8 cellular contexts compared by ENCODE assay signal in the genomic region with DNA sequence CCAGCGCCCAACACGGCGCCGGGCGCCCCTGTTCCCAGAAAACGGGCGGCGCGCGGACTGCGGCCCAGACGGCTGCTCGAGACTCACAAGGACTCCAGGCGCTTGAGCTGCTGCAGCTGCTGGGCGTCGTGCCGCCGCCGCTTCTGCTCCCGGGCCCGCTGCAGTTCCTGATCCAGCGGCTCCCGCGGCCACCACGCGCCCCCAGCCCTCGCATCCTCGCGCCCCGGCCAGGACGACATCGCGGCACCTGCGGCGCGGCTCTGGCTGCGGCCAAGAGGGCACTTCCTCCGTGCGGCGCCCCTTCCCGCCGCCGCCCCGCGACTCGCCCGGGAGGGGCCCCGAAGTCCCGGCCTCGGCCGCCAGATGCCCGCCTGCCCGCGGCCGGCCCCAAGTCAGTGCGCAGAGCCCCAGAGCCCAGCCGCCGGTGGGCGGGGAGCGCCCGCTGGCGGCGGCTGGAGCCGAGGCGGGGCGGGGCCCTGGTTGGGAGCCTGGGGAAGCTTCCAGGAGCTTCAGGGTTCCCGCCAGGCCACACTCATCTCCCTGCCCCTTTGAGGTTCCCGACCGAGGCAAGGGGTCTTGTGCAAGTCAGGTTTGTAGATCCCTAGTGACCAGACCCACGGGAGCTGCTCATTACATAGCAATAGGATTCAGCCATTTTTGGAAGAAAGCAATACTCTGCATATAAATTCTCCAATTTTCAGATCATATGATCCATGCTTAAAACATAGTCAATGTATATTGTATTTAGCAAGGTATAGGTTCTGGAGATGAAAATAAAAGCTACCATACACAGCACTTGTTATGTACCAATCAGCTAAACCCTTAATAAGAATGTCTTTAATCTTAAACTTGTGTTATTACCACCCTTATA. TPM values are rescaled to one million over a fixed set of nuclear protein-coding genes. Genes with fewer than 3 reads are reported as not detected.
DNase-seq lines count a peak whose midpoint lies in the region; ATAC-seq, FAIRE-seq and TF ChIP-seq lines count a peak whose summit lies in the region.

No MANE protein-coding gene starts in this region.

- H3K4me3 Mint-ChIP-seq in T-helper 2 cell treated with Interferon-gamma antibody and Interleukin-4, amounts not matched to agents 5 μg/mL and 100 μg/mL, for 36 hours, result peak overlapping the region; percentile 67

- peaks cover 13% of the 10 kb centered on the region for H3K9me3 Mint-ChIP-seq in T-helper 2 cell treated with Interferon-gamma antibody and Interleukin-4, amounts not matched to agents 5 μg/mL and 100 μg/mL, for 36 hours

- peak; percentile 14 for FAIRE-seq in GM12892 (lab: Jason Lieb, UNC)

- peaks cover 37% of the 10 kb centered on the region for H3K79me2 ChIP-seq in hepatocyte

- peak overlapping the region; percentile 96 for H2AFZ ChIP-seq in hepatocyte

- DNase-seq in GM12892 (ENCODE audit: insufficient read length) (peak; percentile 75), NCI-H1092 treated with DMSO at 0.1 percent for 48 hours (lab: John Stamatoyannopoulos, UW) (peak; percentile 87), astrocyte of the cerebellum (ENCODE audit: low read depth) (no peak), hepatocyte (ENCODE audit: low spot score) (peak; percentile 94), retina (peak; percentile 90)
- DNase-seq in T-helper 2 cell treated with Interferon-gamma antibody and Interleukin-4, amounts not matched to agents 5 μg/mL and 100 μg/mL, for 36 hours (ENCODE audit: low spot score), result peak; percentile 74

- in situ Hi-C loops in astrocyte of the cerebellum (cut with HindIII; ENCODE audit: low sequenced_read_pairs), result loop anchor here (5.0 to 25.0 kb wide), 2 partner anchors 99 to 131 kb away; no protein-coding TSS in a partner anchor

- no peak overlapping the region for H3K27ac Mint-ChIP-seq in T-helper 2 cell treated with Interferon-gamma antibody and Interleukin-4, amounts not matched to agents 5 μg/mL and 100 μg/mL, for 36 hours

- no peaks in the 10 kb centered on the region for H3K27me3 ChIP-seq in hepatocyte

- peaks cover 9% of the 10 kb centered on the region for H3K27me3 Mint-ChIP-seq in T-helper 2 cell treated with Interferon-gamma antibody and Interleukin-4, amounts not matched to agents 5 μg/mL and 100 μg/mL, for 36 hours (ENCODE audit: low read depth)

- peaks cover 18% of the 10 kb centered on the region for H3K4me1 Mint-ChIP-seq in T-helper 2 cell treated with Interferon-gamma antibody and Interleukin-4, amounts not matched to agents 5 μg/mL and 100 μg/mL, for 36 hours (ENCODE audit: low read depth)

- no peaks in the 10 kb centered on the region for H3K36me3 ChIP-seq in hepatocyte (replicated peaks; ENCODE audit: insufficient read depth, low read depth)

- H3K9me3 ChIP-seq in hepatocyte (ENCODE audit: low read depth), result no peaks in the 10 kb centered on the region

- peak overlapping the region; percentile 86 for H3K4me2 ChIP-seq in hepatocyte

- H3K4me1 ChIP-seq in hepatocyte (ENCODE audit: insufficient read depth), result peaks cover 12% of the 10 kb centered on the region

- peak overlapping the region; percentile 74 for H3K4me3 ChIP-seq in astrocyte of the cerebellum (ENCODE audit: low read depth, low read length)
- H3K4me3 ChIP-seq in hepatocyte, result peak overlapping the region; percentile 65

- peaks cover 8% of the 10 kb centered on the region for H4K20me1 ChIP-seq in hepatocyte (ENCODE audit: insufficient read depth, poor library complexity, severe bottlenecking)

- H3K36me3 Mint-ChIP-seq in T-helper 2 cell treated with Interferon-gamma antibody and Interleukin-4, amounts not matched to agents 5 μg/mL and 100 μg/mL, for 36 hours (ENCODE audit: low read depth), result peaks cover 5% of the 10 kb centered on the region

- H3K27ac ChIP-seq in hepatocyte, result peak overlapping the region; percentile 98

- TF ChIP-seq CTCF in astrocyte of the cerebellum (IDR thresholded peaks at IDR 0.05; ENCODE audit: low read depth, low read length, missing control alignments), result peak; percentile 51
- peak; percentile 58 for TF ChIP-seq CTCF in hepatocyte (IDR thresholded peaks at IDR 0.05; ENCODE audit: poor library complexity)

- under 1% methylated on average over 64 of the region's 70 CpGs for WGBS in hepatocyte (ENCODE audit: low lambda C conversion rate, missing lambda C conversion rate)

- peak; percentile 28; the same call in 1 of the 2 replicates for TF ChIP-seq POLR2A in GM12892 (IDR thresholded peaks at IDR 0.05; ENCODE audit: low read depth, low read length)

- ATAC-seq in HG02623 (IDR thresholded peaks at IDR 0.05; ENCODE audit: unreplicated experiment) (peak; percentile 89), GM19324 (IDR thresholded peaks at IDR 0.05; ENCODE audit: low FRiP score, unreplicated experiment) (no peak)

- no peaks in the 10 kb centered on the region for H3K9me2 ChIP-seq in hepatocyte (replicated peaks; ENCODE audit: insufficient read depth)

RNA-seq across cellular contexts. Expression of gene FKBP9, which starts 14.2 kb away (rescaled TPM):
- 4.7 TPM for polyA plus RNA-seq in GM12892 (2012; ENCODE audit: missing spikeins)
- total RNA-seq in hepatocyte, result 91.2 and 109 TPM in 2 replicates
- 81.5 and 88.8 TPM in 2 replicates for polyA plus RNA-seq in hepatocyte

RNA-seq across cellular contexts. Expression of gene KBTBD2, which starts 51.5 kb away (rescaled TPM):
- polyA plus RNA-seq in GM12892 (2012; ENCODE audit: missing spikeins), result 10.0 TPM
- 49.7 and 67.8 TPM in 2 replicates for total RNA-seq in hepatocyte
- 22.1 and 23.7 TPM in 2 replicates for polyA plus RNA-seq in hepatocyte
